ENCODE assay signal across 20 cellular contexts in genomic region chr9:132763574-132763973, GRCh38.
"Had no signal": no experiment of that assay in that cellular context is flagged by ENCODE, and none has a peak within 500 bp of the region (broad histone marks: within the 10 kb centered on the region; RNA-seq: fewer than 3 reads in every experiment).

No MANE protein-coding gene starts in this region.

- H3K4me3 ChIP-seq: coronary artery, dorsolateral prefrontal cortex, esophagus muscularis mucosa, gastrocnemius medialis, heart right ventricle, left lung, lower lobe of right lung had no signal

- DNase-seq: dermis blood vessel endothelial cell; dorsolateral prefrontal cortex; effector CD4-positive, alpha-beta T cell; effector memory CD4-positive, alpha-beta T cell; foreskin keratinocyte; gastrocnemius medialis; glutamatergic neuron; heart right ventricle; hippocampal formation; left cardiac atrium; left lung; left ventricle myocardium superior; lower lobe of right lung; mesenchymal stem cell; midbrain had no signal

- H3K4me1 ChIP-seq: foreskin keratinocyte, gastrocnemius medialis, left lung, lower lobe of right lung had no signal

- H3K36me3 ChIP-seq: esophagus muscularis mucosa, gastrocnemius medialis, heart right ventricle, left lung, lower lobe of right lung had no signal

- H3K9me3 ChIP-seq: esophagus muscularis mucosa, gastrocnemius medialis, left lung, lower lobe of right lung had no signal

- FAIRE-seq: endothelial cell of umbilical vein, islet of Langerhans, keratinocyte had no signal

- H3K27ac ChIP-seq: coronary artery, dorsolateral prefrontal cortex, esophagus muscularis mucosa, foreskin keratinocyte, gastrocnemius medialis, heart right ventricle, left lung, lower lobe of right lung had no signal
